ENCODE assay signal across 11 cellular contexts in the genomic region with DNA sequence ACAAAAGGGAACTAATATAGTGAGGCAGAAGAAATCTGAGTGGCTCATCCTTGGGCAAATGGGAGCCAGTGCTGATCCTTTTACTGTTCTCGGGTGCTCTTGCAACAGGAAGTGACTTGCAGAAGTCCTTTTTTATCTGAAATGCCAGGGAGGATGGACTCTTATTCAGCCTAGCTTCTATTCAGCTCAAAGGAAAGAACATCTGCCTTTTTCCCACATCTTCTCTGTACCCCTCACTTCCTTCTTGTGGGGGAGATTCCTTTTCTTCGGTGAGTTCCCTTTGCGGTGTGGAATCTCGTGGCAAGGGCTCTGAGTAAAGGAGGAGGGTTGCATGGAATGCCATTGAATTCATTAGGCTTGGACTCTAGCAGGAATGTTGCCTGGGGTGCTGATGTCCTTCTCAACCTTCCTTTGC.
DNase-seq lines count a peak whose midpoint lies in the region; TF ChIP-seq lines count a peak whose summit lies in the region.
"Had no signal": no experiment of that assay in that cellular context is flagged by ENCODE, and none has a peak within 500 bp of the region (broad histone marks: within the 10 kb centered on the region; RNA-seq: fewer than 3 reads in every experiment).

No MANE protein-coding gene starts in this region.

- 56 to 67% methylated on average over 4 of the region's 4 CpGs for whole genome bisulfite sequencing in testis, 2 donors

- H3K27me3 ChIP-seq in BLaER1 = no peaks in the 10 kb centered on the region
- H3K27me3 ChIP-seq in osteoblast (ENCODE audit: insufficient read depth, low read length) = peaks cover 17% of the 10 kb centered on the region
- H3K27me3 ChIP-seq in testis = no peaks in the 10 kb centered on the region
- H3K27me3 ChIP-seq: body of pancreas had no signal

- H3K36me3 ChIP-seq in BLaER1 (no peaks in the 10 kb centered on the region), osteoblast (ENCODE audit: insufficient read depth, low read length) (no peaks in the 10 kb centered on the region), testis (ENCODE audit: low read depth, missing control alignments) (no peaks in the 10 kb centered on the region)

- TF ChIP-seq CTCF in fibroblast of pulmonary artery (IDR thresholded peaks at IDR 0.05; ENCODE audit: low read length, missing control alignments) = no peak
- no peak for TF ChIP-seq CTCF in osteoblast (IDR thresholded peaks at IDR 0.05; ENCODE audit: extremely low read depth, low read depth, low read length)
- no peak for TF ChIP-seq CTCF in testis (IDR thresholded peaks at IDR 0.05)

- H3K9me3 ChIP-seq in BLaER1 (no peaks in the 10 kb centered on the region), osteoblast (ENCODE audit: low read depth, low read length) (no peaks in the 10 kb centered on the region), testis (no peaks in the 10 kb centered on the region)
- H3K9me3 ChIP-seq: body of pancreas had no signal

- CTCF ChIA-PET in HEK293T (lab: Yijun Ruan, JAX) = no interaction called here

- DNase-seq in OCI-M1 (lab: John Stamatoyannopoulos, UW) = peak; percentile 92
- peak; percentile 87 for DNase-seq in fibroblast of pulmonary artery (ENCODE audit: low read depth)
- DNase-seq in osteoblast (ENCODE audit: insufficient read length, low spot score, missing footprints) = peak; percentile 11
- DNase-seq in HEK293T (ENCODE audit: extremely low spot score) = no peak
- DNase-seq in HUDEP-2 (lab: John Stamatoyannopoulos, UW; ENCODE audit: unreplicated experiment in 76 of 76) = no peak
- DNase-seq in SK-N-DZ (ENCODE audit: low spot score) = no peak
- DNase-seq in testis = no peak
- DNase-seq: activated CD4-positive, alpha-beta T cell treated with anti-CD3 and anti-CD28 coated beads, Interleukin-2, amount 50 U/mL, for 4 hours; body of pancreas had no signal

- intact Hi-C loops in testis (cut with DNase I; ENCODE audit: low total_unique reads) = no loop called here

- no peak overlapping the region for H3K9ac ChIP-seq in BLaER1
- H3K9ac ChIP-seq: KMS-11 had no signal

- no peak for TF ChIP-seq POLR2A in testis (IDR thresholded peaks at IDR 0.05)

- no peaks in the 10 kb centered on the region for H3K79me2 ChIP-seq in osteoblast (ENCODE audit: insufficient read depth, low read length)

- H4K20me1 ChIP-seq in BLaER1 = no peaks in the 10 kb centered on the region
- H4K20me1 ChIP-seq in osteoblast (ENCODE audit: insufficient read depth, low read length) = no peaks in the 10 kb centered on the region

- H3K4me3 ChIP-seq in BLaER1 (no peak overlapping the region), fibroblast of pulmonary artery (replicated peaks; ENCODE audit: low read depth, low read length) (no peak overlapping the region), osteoblast (ENCODE audit: insufficient read depth, low read length) (no peak overlapping the region), testis (no peak overlapping the region)
- H3K4me3 ChIP-seq: body of pancreas had no signal

- peak overlapping the region; percentile 16; the same call in 1 of the 2 replicates for H3K4me2 ChIP-seq in BLaER1
- H3K4me2 ChIP-seq in osteoblast (ENCODE audit: insufficient read depth, low read length) = no peak overlapping the region
- H3K4me2 ChIP-seq: KMS-11 had no signal

- POLR2A ChIA-PET in HEK293T (lab: Yijun Ruan, JAX) = no interaction called here

- peak overlapping the region; percentile 44 for H2AFZ ChIP-seq in osteoblast (ENCODE audit: low read length)

- H3K27ac ChIP-seq in BLaER1 (no peak overlapping the region), osteoblast (ENCODE audit: low read depth, low read length) (peak overlapping the region; percentile 2), testis (peak overlapping the region in 1 of 2 donors; percentile 35)
- H3K27ac ChIP-seq: KMS-11 had no signal

- H3K4me1 ChIP-seq in BLaER1 = peaks cover 44% of the 10 kb centered on the region
- peaks cover 42% of the 10 kb centered on the region for H3K4me1 ChIP-seq in osteoblast (ENCODE audit: insufficient read depth, low read length)
- peaks cover 9% of the 10 kb centered on the region for H3K4me1 ChIP-seq in testis

TF ChIP-seq in HEK293T, 16 proteins besides CTCF, POLR2A, EP300 and RAD21:
- TF ChIP-seq SUZ12 (IDR thresholded peaks at IDR 0.05) = no peak
- TF ChIP-seq SP1 (IDR thresholded peaks at IDR 0.05) = no peak
- no peak for TF ChIP-seq ARNT (IDR thresholded peaks at IDR 0.05)
- no peak for TF ChIP-seq HDGF (IDR thresholded peaks at IDR 0.05; ENCODE audit: borderline replicate concordance)
- TF ChIP-seq ZNF384 (IDR thresholded peaks at IDR 0.05) = no peak
- TF ChIP-seq NFRKB (IDR thresholded peaks at IDR 0.05) = no peak
- no peak for TF ChIP-seq FOXM1 (IDR thresholded peaks at IDR 0.05; ENCODE audit: borderline replicate concordance)
- TF ChIP-seq, protein P1, sequence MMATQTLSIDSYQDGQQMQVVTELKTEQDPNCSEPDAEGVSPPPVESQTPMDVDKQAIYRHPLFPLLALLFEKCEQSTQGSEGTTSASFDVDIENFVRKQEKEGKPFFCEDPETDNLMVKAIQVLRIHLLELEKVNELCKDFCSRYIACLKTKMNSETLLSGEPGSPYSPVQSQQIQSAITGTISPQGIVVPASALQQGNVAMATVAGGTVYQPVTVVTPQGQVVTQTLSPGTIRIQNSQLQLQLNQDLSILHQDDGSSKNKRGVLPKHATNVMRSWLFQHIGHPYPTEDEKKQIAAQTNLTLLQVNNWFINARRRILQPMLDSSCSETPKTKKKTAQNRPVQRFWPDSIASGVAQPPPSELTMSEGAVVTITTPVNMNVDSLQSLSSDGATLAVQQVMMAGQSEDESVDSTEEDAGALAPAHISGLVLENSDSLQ (IDR thresholded peaks at IDR 0.05) = no peak
- TF ChIP-seq FOXK2 (IDR thresholded peaks at IDR 0.05) = no peak
- no peak for TF ChIP-seq ELF4 (IDR thresholded peaks at IDR 0.05)
- TF ChIP-seq LEF1 (IDR thresholded peaks at IDR 0.05; ENCODE audit: borderline replicate concordance) = no peak
- TF ChIP-seq FOXA1 (IDR thresholded peaks at IDR 0.05) = no peak
- no peak for TF ChIP-seq L3MBTL2 (conservative IDR thresholded peaks at IDR 0.05)
- TF ChIP-seq CTBP1 (IDR thresholded peaks at IDR 0.05; ENCODE audit: borderline replicate concordance) = no peak
- TF ChIP-seq TARDBP (IDR thresholded peaks at IDR 0.05) = no peak

Comparison
In these comparisons a context has a peak if more than half of its experiments do, and no peak if none do; other contexts are left out.
1. DNase-seq: peak in OCI-M1 (single experiment), fibroblast of pulmonary artery (single experiment) and osteoblast (single experiment); none in HEK293T (single experiment), HUDEP-2 (0 of 76), SK-N-DZ (single experiment) and testis (single experiment).